In genomic region chr2:210662557-210662956, GRCh38 we compare ENCODE assay signal across 1 cellular context.
TF ChIP-seq lines count a peak whose summit lies in the region.

No MANE protein-coding gene starts in this region.

TF ChIP-seq in HepG2, 621 proteins besides CTCF, POLR2A, EP300 and RAD21 (continued from another document):
- no peak for TF ChIP-seq GRHL1 (CRISPR knock-in tag; conservative IDR thresholded peaks at IDR 0.05)
- no peak for TF ChIP-seq ZC3H13 (CRISPR knock-in tag; IDR thresholded peaks at IDR 0.05)
- TF ChIP-seq TFDP2 (CRISPR knock-in tag; IDR thresholded peaks at IDR 0.05): no peak
- no peak for TF ChIP-seq ONECUT2 (CRISPR knock-in tag; IDR thresholded peaks at IDR 0.05)
- TF ChIP-seq RFXANK (CRISPR knock-in tag; IDR thresholded peaks at IDR 0.05): no peak
- TF ChIP-seq GATA4 (IDR thresholded peaks at IDR 0.05; ENCODE audit: borderline replicate concordance, low read depth): no peak
- TF ChIP-seq ZSCAN12 (CRISPR knock-in tag; IDR thresholded peaks at IDR 0.05): no peak
- no peak for TF ChIP-seq ZNF503 (CRISPR knock-in tag; IDR thresholded peaks at IDR 0.05)
- no peak for TF ChIP-seq KLF9 (CRISPR knock-in tag; IDR thresholded peaks at IDR 0.05; ENCODE audit: low read depth)
- TF ChIP-seq ARNTL (CRISPR knock-in tag; IDR thresholded peaks at IDR 0.05): no peak
- no peak for TF ChIP-seq ZNF740 (CRISPR knock-in tag; IDR thresholded peaks at IDR 0.05)
